Comparison of ENCODE assay signal across 8 cellular contexts in genomic region chr1:1665815-1666251, GRCh38. TPM values are rescaled to one million over a fixed set of nuclear protein-coding genes. Genes with fewer than 3 reads are reported as not detected.
DNase-seq lines count a peak whose midpoint lies in the region; ATAC-seq and TF ChIP-seq lines count a peak whose summit lies in the region.

No MANE protein-coding gene starts in this region.

- DNase-seq in CD8-positive, alpha-beta T cell, result peak in 3 of 7 experiments; percentile 30 to 55 (median 47)
- DNase-seq in NCI-H510A (lab: John Stamatoyannopoulos, UW) (peak; percentile 54), mammary epithelial cell (no peak), neural crest cell (ENCODE audit: low read depth, low spot score) (peak; percentile 55), OCI-M2 (lab: John Stamatoyannopoulos, UW; ENCODE audit: unreplicated experiment) (no peak)

- 85% methylated on average over 15 of the region's 25 CpGs for WGBS in mammary epithelial cell (ENCODE audit: low coverage, missing lambda C conversion rate)

- peak; percentile 30 for TF ChIP-seq CTCF in CD8-positive, alpha-beta T cell (IDR thresholded peaks at IDR 0.05)
- TF ChIP-seq CTCF in mammary epithelial cell (conservative IDR thresholded peaks at IDR 0.05 in 1 of 2, IDR thresholded peaks at IDR 0.05 in 1 of 2; ENCODE audit: extremely low read depth in 1 of 2, insufficient read depth in 1 of 2, low read depth in 1 of 2, low read length in 2 of 2) (peak; percentile 38 to 47), neural crest cell (conservative IDR thresholded peaks at IDR 0.05) (peak; percentile 58)

- no TSS peak for BruUV-seq in mammary epithelial cell (replicated peaks; lab: Mats Ljungman, UMichigan)

- H3K79me2 ChIP-seq in mammary epithelial cell (ENCODE audit: insufficient read depth, low read length), result no peaks in the 10 kb centered on the region

- H3K4me2 ChIP-seq in mammary epithelial cell (ENCODE audit: insufficient read depth, low read depth, low read length), result no peak overlapping the region

- intact Hi-C loops in CD8-positive, alpha-beta T cell (cut with DNase I, micrococcal nuclease), result loop anchor here in 1 of 2 experiments (5.0 kb wide), 1 partner anchor 61 kb away; no protein-coding TSS in a partner anchor
- intact Hi-C loops in mammary epithelial cell (cut with micrococcal nuclease), result no loop called here

- peaks cover 3% of the 10 kb centered on the region for H3K4me1 Mint-ChIP-seq in CD8-positive, alpha-beta T cell (ENCODE audit: low read depth)
- no peaks in the 10 kb centered on the region for H3K4me1 Mint-ChIP-seq in neural crest cell

- H2AFZ ChIP-seq in mammary epithelial cell (ENCODE audit: low read depth, low read length), result no peak overlapping the region

- H3K9me3 Mint-ChIP-seq in CD8-positive, alpha-beta T cell, result no peaks in the 10 kb centered on the region
- no peaks in the 10 kb centered on the region for H3K9me3 Mint-ChIP-seq in neural crest cell

- H3K4me3 Mint-ChIP-seq in CD8-positive, alpha-beta T cell, result no peak overlapping the region
- no peak overlapping the region for H3K4me3 Mint-ChIP-seq in neural crest cell

- dilution Hi-C loops in mammary epithelial cell (cut with HindIII; ENCODE audit: low sequenced_read_pairs), result no loop called here

- CTCF ChIA-PET in CD8-positive, alpha-beta T cell (lab: Charles Lee), result interaction anchor here (0.8 to 1.5 kb wide), 4 partner anchors 12 to 64 kb away, joined by 3 to 12 read pairs (median 4); no protein-coding TSS in a partner anchor
- CTCF ChIA-PET in mammary epithelial cell (lab: Charles Lee; ENCODE audit: low non-redundant PET), result no interaction called here

- no peaks in the 10 kb centered on the region for H4K20me1 ChIP-seq in mammary epithelial cell (ENCODE audit: insufficient read depth, low read length)

- no peak for ATAC-seq in CD8-positive, alpha-beta T cell
- ATAC-seq in GM21390 (IDR thresholded peaks at IDR 0.05; ENCODE audit: unreplicated experiment) (no peak), HG02763 (IDR thresholded peaks at IDR 0.05; ENCODE audit: unreplicated experiment) (no peak), HG02852 (IDR thresholded peaks at IDR 0.05; ENCODE audit: unreplicated experiment) (no peak)

- no peaks in the 10 kb centered on the region for H3K27me3 Mint-ChIP-seq in CD8-positive, alpha-beta T cell (ENCODE audit: low read depth)
- no peaks in the 10 kb centered on the region for H3K27me3 Mint-ChIP-seq in neural crest cell (ENCODE audit: low read depth)

- in situ Hi-C loops in mammary epithelial cell (cut with MboI; ENCODE audit: low sequenced_read_pairs in 2 of 2), result no loop called here

- H3K27me3 ChIP-seq in CD8-positive, alpha-beta T cell (ENCODE audit: insufficient read depth, low read length), result no peaks in the 10 kb centered on the region
- no peaks in the 10 kb centered on the region for H3K27me3 ChIP-seq in mammary epithelial cell (ENCODE audit: insufficient read depth, low read length)

- no peaks in the 10 kb centered on the region for H3K9me3 ChIP-seq in CD8-positive, alpha-beta T cell (ENCODE audit: low read length)
- no peaks in the 10 kb centered on the region for H3K9me3 ChIP-seq in mammary epithelial cell (replicated peaks; ENCODE audit: insufficient read depth, low read length)

- no peak overlapping the region for H3K4me3 ChIP-seq in CD8-positive, alpha-beta T cell (ENCODE audit: low read depth, low read length)
- no peak overlapping the region for H3K4me3 ChIP-seq in mammary epithelial cell (replicated peaks in 1 of 3; ENCODE audit: insufficient read depth in 1 of 3, low read depth in 2 of 3, low read length in 3 of 3)

- POLR2A ChIA-PET in CD8-positive, alpha-beta T cell (lab: Charles Lee), result interaction anchor here (1.1 to 2.0 kb wide), 2 partner anchors 13 to 62 kb away, joined by 4 to 6 read pairs; no protein-coding TSS in a partner anchor

- no peaks in the 10 kb centered on the region for H3K4me1 ChIP-seq in CD8-positive, alpha-beta T cell (ENCODE audit: insufficient read depth, low read length)
- no peaks in the 10 kb centered on the region for H3K4me1 ChIP-seq in mammary epithelial cell (ENCODE audit: insufficient read depth, low read length)

- no peak overlapping the region for H3K9ac ChIP-seq in mammary epithelial cell (ENCODE audit: insufficient read depth, low read length)

- H3K27ac Mint-ChIP-seq in CD8-positive, alpha-beta T cell, result no peak overlapping the region
- H3K27ac Mint-ChIP-seq in neural crest cell (ENCODE audit: unreplicated experiment), result no peak overlapping the region

- H3K27ac ChIP-seq in CD8-positive, alpha-beta T cell (ENCODE audit: low read depth, low read length), result no peak overlapping the region
- no peak overlapping the region for H3K27ac ChIP-seq in mammary epithelial cell (ENCODE audit: insufficient read depth, low read depth, low read length)

- H3K36me3 ChIP-seq in CD8-positive, alpha-beta T cell (ENCODE audit: insufficient read depth, low read length), result peaks cover 23% of the 10 kb centered on the region
- H3K36me3 ChIP-seq in mammary epithelial cell (ENCODE audit: insufficient read depth, low read length), result no peaks in the 10 kb centered on the region

- peaks cover 34% of the 10 kb centered on the region for H3K36me3 Mint-ChIP-seq in CD8-positive, alpha-beta T cell
- no peaks in the 10 kb centered on the region for H3K36me3 Mint-ChIP-seq in neural crest cell (ENCODE audit: low read depth)

RNA-seq across cellular contexts. Expression of gene CDK11B, which starts 7.0 kb away (rescaled TPM):
- total RNA-seq in CD8-positive, alpha-beta T cell, result 10 to 100 TPM; 64.0 to 64.7 TPM
- total RNA-seq in mammary epithelial cell (10 to 100 TPM in 1 of 2 donors, 1 to 10 TPM in 1; 5.8 to 28.1 TPM), neural crest cell (32.1 and 34.1 TPM in 2 replicates)
- 3.5 TPM for polyA plus RNA-seq in mammary epithelial cell
- 13.5 TPM for polyA minus RNA-seq in mammary epithelial cell

RNA-seq across cellular contexts. Expression of gene SLC35E2B, which starts 26.8 kb away (rescaled TPM):
- total RNA-seq in CD8-positive, alpha-beta T cell, result 10 to 100 TPM; 30.0 to 32.4 TPM
- 10 to 100 TPM; 21.0 to 32.6 TPM for total RNA-seq in mammary epithelial cell
- polyA plus RNA-seq in mammary epithelial cell, result 8.5 TPM
- 20.2 TPM for polyA minus RNA-seq in mammary epithelial cell
- total RNA-seq in neural crest cell, result 96.3 and 99.0 TPM in 2 replicates

RNA-seq across cellular contexts. Expression of gene MMP23B, which starts 33.9 kb away (rescaled TPM):
- 10 to 100 TPM; 11.9 to 12.3 TPM for total RNA-seq in CD8-positive, alpha-beta T cell
- total RNA-seq in mammary epithelial cell (1 to 10 TPM; 1.0 to 2.3 TPM), neural crest cell (1.7 and 2.3 TPM in 2 replicates)
- not detected for polyA plus RNA-seq in mammary epithelial cell
- not detected for polyA minus RNA-seq in mammary epithelial cell

RNA-seq across cellular contexts. Expression of gene MIB2, which starts 50.5 kb away (rescaled TPM):
- 10 to 100 TPM; 57.0 to 57.3 TPM for total RNA-seq in CD8-positive, alpha-beta T cell
- total RNA-seq in mammary epithelial cell (10 to 100 TPM; 44.8 to 48.5 TPM), neural crest cell (105 and 106 TPM in 2 replicates)
- polyA plus RNA-seq in mammary epithelial cell, result 10.0 TPM
- polyA minus RNA-seq in mammary epithelial cell, result 2.8 TPM

RNA-seq across cellular contexts. Expression of gene CDK11A, which starts 58.3 kb away (rescaled TPM):
- total RNA-seq in CD8-positive, alpha-beta T cell, result 100 to 1,000 TPM; 252 to 280 TPM
- total RNA-seq in mammary epithelial cell (10 to 100 TPM in 1 of 2 donors, 1 to 10 TPM in 1; 9.8 to 48.0 TPM), neural crest cell (47.8 and 48.9 TPM in 2 replicates)
- 4.3 TPM for polyA plus RNA-seq in mammary epithelial cell
- polyA minus RNA-seq in mammary epithelial cell, result 1.8 TPM

Comparison
In these comparisons a context has a peak if more than half of its experiments do, and no peak if none do; other contexts are left out.
1. DNase-seq: peak in NCI-H510A (single experiment) and neural crest cell (single experiment); none in mammary epithelial cell (single experiment) and OCI-M2 (single experiment).
2. Peak in every context shown above with its lines, with median percentiles within 50 percentile points of each other: CTCF ChIP-seq.